In genomic region chrX:69153060-69153730, GRCh38 we compare ENCODE assay signal across 10 cellular contexts. TPM values are rescaled to one million over a fixed set of nuclear protein-coding genes. Genes with fewer than 3 reads are reported as not detected.
DNase-seq lines count a peak whose midpoint lies in the region; ATAC-seq and TF ChIP-seq lines count a peak whose summit lies in the region.
"Had no signal": no experiment of that assay in that cellular context is flagged by ENCODE, and none has a peak within 500 bp of the region (broad histone marks: within the 10 kb centered on the region; RNA-seq: fewer than 3 reads in every experiment).

No MANE protein-coding gene starts in this region.

- ATAC-seq in PC-3 (no peak), mucosa of descending colon (peak; percentile 43), GM18858 (IDR thresholded peaks at IDR 0.05; ENCODE audit: unreplicated experiment) (no peak), GM19023 (IDR thresholded peaks at IDR 0.05; ENCODE audit: unreplicated experiment) (no peak), GM21723 (IDR thresholded peaks at IDR 0.05; ENCODE audit: unreplicated experiment) (no peak)

- TF ChIP-seq CTCF in PC-3 (conservative IDR thresholded peaks at IDR 0.05; ENCODE audit: low read depth, low read length) (no peak), fibroblast of pulmonary artery (IDR thresholded peaks at IDR 0.05; ENCODE audit: low read length, missing control alignments) (no peak), mucosa of descending colon (IDR thresholded peaks at IDR 0.05) (no peak)

- H3K27ac ChIP-seq in PC-3 (ENCODE audit: low read length) = peak overlapping the region; percentile 96

- DNase-seq in AG08396 (ENCODE audit: low spot score) (peak; percentile 39), PC-3 (no peak), fibroblast of pulmonary artery (ENCODE audit: low read depth) (peak; percentile 52), mucosa of descending colon (peak in 1 of 3 donors; percentile 17), NCI-H345 treated with DMSO at 0.1 percent for 48 hours (lab: John Stamatoyannopoulos, UW; ENCODE audit: unreplicated experiment) (no peak)
- DNase-seq: activated T-cell treated with anti-CD3 and anti-CD28 coated beads, Interleukin-2, amount 50 U/mL, for 1 hour; stimulated activated CD4-positive, alpha-beta T cell treated with anti-CD3 and anti-CD28 coated beads, Interleukin-2, amount 100 ng/mL, for 24 hours had no signal

- no TSS peak for BruUV-seq in PC-3 (replicated peaks; lab: Mats Ljungman, UMichigan)

- H3K36me3 ChIP-seq in PC-3 (ENCODE audit: low read depth, low read length) (no peaks in the 10 kb centered on the region), mucosa of descending colon (ENCODE audit: low read depth) (no peaks in the 10 kb centered on the region)

- H4K20me1 ChIP-seq in PC-3 (ENCODE audit: low read length) = no peaks in the 10 kb centered on the region

- no peaks in the 10 kb centered on the region for H3K27me3 ChIP-seq in PC-3 (ENCODE audit: low read length)

- H3K4me3 ChIP-seq in PC-3 (ENCODE audit: low read length) = no peak overlapping the region
- H3K4me3 ChIP-seq in fibroblast of pulmonary artery (replicated peaks; ENCODE audit: low read depth, low read length) = no peak overlapping the region
- no peak overlapping the region for H3K4me3 ChIP-seq in mucosa of descending colon

- no peak overlapping the region for H2AFZ ChIP-seq in PC-3 (ENCODE audit: low read length)

- H3K9me2 ChIP-seq in PC-3 (replicated peaks; ENCODE audit: low read length) = no peaks in the 10 kb centered on the region

- H3K9me3 ChIP-seq in PC-3 (ENCODE audit: low read length) (no peaks in the 10 kb centered on the region), mucosa of descending colon (no peaks in the 10 kb centered on the region)

- peak overlapping the region; percentile 6; the same call in 1 of the 2 replicates for H3K9ac ChIP-seq in PC-3 (ENCODE audit: low read length)

- intact Hi-C loops in PC-3 (cut with micrococcal nuclease) (loop anchor here (5.0 to 10.0 kb wide), 3 partner anchors 69 to 326 kb away; partner anchors contain the start of gene EFNB1), mucosa of descending colon (cut with DNase I, micrococcal nuclease) (no loop called here)

- H3K4me2 ChIP-seq in PC-3 (ENCODE audit: low read length) = peak overlapping the region; percentile 40; the same call in 1 of the 2 replicates

- POLR2A ChIA-PET in PC-3 (lab: Charles Lee; ENCODE audit: unreplicated experiment) = no interaction called here

- no peaks in the 10 kb centered on the region for H3F3A ChIP-seq in PC-3 (ENCODE audit: low read length, unreplicated experiment)

- CTCF ChIA-PET in PC-3 (lab: Charles Lee) = no interaction called here

- H3K79me2 ChIP-seq in PC-3 (ENCODE audit: low read length) = no peaks in the 10 kb centered on the region

- H3K4me1 ChIP-seq in PC-3 (ENCODE audit: insufficient read depth, low read length) (peaks cover 39% of the 10 kb centered on the region), mucosa of descending colon (ENCODE audit: low read depth) (no peaks in the 10 kb centered on the region)

RNA-seq across cellular contexts. Expression of gene PJA1, which starts 12.1 kb away (rescaled TPM):
- total RNA-seq in PC-3 (2014; rRNA removed) (32.0 and 37.6 TPM in 2 replicates), mucosa of descending colon (10 to 100 TPM in 1 of 3 donors, 1 to 10 TPM in 2; 4.4 to 18.8 (median 5.2) TPM)

Comparison
In these comparisons a context has a peak if more than half of its experiments do, and no peak if none do; other contexts are left out.
1. DNase-seq: peak in AG08396 (single experiment) and fibroblast of pulmonary artery (single experiment); none in PC-3 (single experiment) and NCI-H345 treated with DMSO at 0.1 percent for 48 hours (single experiment).